ENCODE assay signal across 17 cellular contexts in genomic region chr1:58013237-58013636, GRCh38.
DNase-seq lines count a peak whose midpoint lies in the region; ATAC-seq, FAIRE-seq and TF ChIP-seq lines count a peak whose summit lies in the region.
"Had no signal": no experiment of that assay in that cellular context is flagged by ENCODE, and none has a peak within 500 bp of the region (broad histone marks: within the 10 kb centered on the region; RNA-seq: fewer than 3 reads in every experiment).

No MANE protein-coding gene starts in this region.

- TF ChIP-seq POLR2A in GM12878 (IDR thresholded peaks at IDR 0.05; ENCODE audit: low read depth, low read length), result no peak

- no peak overlapping the region for H3K4me3 Mint-ChIP-seq in nephron progenitor cell
- H3K4me3 Mint-ChIP-seq: CD4-positive, alpha-beta T cell; natural killer cell had no signal

- POLR2A ChIA-PET in GM12878 (lab: Charles Lee), result no interaction called here

- DNase-seq in DMS 273 (lab: John Stamatoyannopoulos, UW; ENCODE audit: unreplicated experiment) (peak; percentile 3), DMS 273 treated with DMSO at 0.1 percent for 48 hours (lab: John Stamatoyannopoulos, UW) (no peak), LNCaP clone FGC (ENCODE audit: low read depth) (peak; percentile 2), GM12878 (ENCODE audit: low read depth, low spot score) (no peak), nephron progenitor cell (peak; percentile 8), dedifferentiated amniotic fluid mesenchymal stem cell (ENCODE audit: extremely low spot score) (no peak), left cardiac atrium (no peak)
- no peak for DNase-seq in activated CD4-positive, CD25-positive, alpha-beta regulatory T cell (lab: John Stamatoyannopoulos, UW)
- DNase-seq: 8988T; body of pancreas; CD4-positive, alpha-beta T cell; lower lobe of right lung; natural killer cell; NCI-H2029; substantia nigra had no signal

- H3K9me3 ChIP-seq in GM12878 (replicated peaks; ENCODE audit: control insufficient read depth, insufficient read depth, low read length), result no peaks in the 10 kb centered on the region
- H3K9me3 ChIP-seq: body of pancreas, lower lobe of right lung had no signal

- H3K27ac ChIP-seq in GM12878 (ENCODE audit: control insufficient read depth, insufficient read depth), result no peak overlapping the region
- H3K27ac ChIP-seq: body of pancreas, lower lobe of right lung had no signal

- intact Hi-C loops in GM12878 (cut with micrococcal nuclease; ENCODE audit: unreplicated experiment), result no loop called here
- intact Hi-C loops in left cardiac atrium (cut with DNase I), result no loop called here

- no peak overlapping the region for H3K27ac Mint-ChIP-seq in nephron progenitor cell
- H3K27ac Mint-ChIP-seq: CD4-positive, alpha-beta T cell; natural killer cell had no signal

- no peaks in the 10 kb centered on the region for H3K79me2 ChIP-seq in GM12878 (ENCODE audit: control insufficient read depth, insufficient read depth, low read length)

- no TSS peak for BruUV-seq in GM12878 (replicated peaks; lab: Mats Ljungman, UMichigan)

- no peaks in the 10 kb centered on the region for H3K27me3 ChIP-seq in GM12878 (replicated peaks in 1 of 2; ENCODE audit: control insufficient read depth in 2 of 2, insufficient read depth in 2 of 2, low read length in 1 of 2)
- H3K27me3 ChIP-seq: body of pancreas had no signal

- CTCF ChIA-PET in GM12878 (lab: Yijun Ruan, JAX), result interaction anchor here (0.6 to 3.3 kb wide), 16 partner anchors 8 to 639 kb away, joined by 3 to 21 read pairs (median 4); partner anchors contain the start of gene OMA1

- no peak overlapping the region for H3K4me2 ChIP-seq in GM12878 (ENCODE audit: control insufficient read depth, insufficient read depth)

- FAIRE-seq in GM12878 (lab: Jason Lieb, UNC), result no peak
- FAIRE-seq: G401.6, TTC549 had no signal

- H3K4me1 Mint-ChIP-seq in nephron progenitor cell, result no peaks in the 10 kb centered on the region
- H3K4me1 Mint-ChIP-seq: natural killer cell had no signal

- H3K9ac ChIP-seq in GM12878 (ENCODE audit: control insufficient read depth, insufficient read depth, low read length), result no peak overlapping the region

- RAD21 ChIA-PET in GM12878 (lab: Charles Lee; ENCODE audit: unreplicated experiment), result no interaction called here

- SMC1A ChIA-PET in GM12878 (lab: Charles Lee; ENCODE audit: uncharacterized antibody, unreplicated experiment), result interaction anchor here (0.6 to 1.9 kb wide), 6 partner anchors 8 to 1177 kb away, joined by 3 to 8 read pairs (median 3); partner anchors contain the start of gene OMA1

- no peak for TF ChIP-seq EP300 in GM12878 (IDR thresholded peaks at IDR 0.05; ENCODE audit: borderline replicate concordance in 1 of 2, control insufficient read depth in 1 of 2, low read depth in 2 of 2, low read length in 2 of 2)

- H3K36me3 ChIP-seq in GM12878 (ENCODE audit: control insufficient read depth in 2 of 2, insufficient read depth in 2 of 2, low read length in 1 of 2), result no peaks in the 10 kb centered on the region
- H3K36me3 ChIP-seq: lower lobe of right lung had no signal

- no peaks in the 10 kb centered on the region for H3K36me3 Mint-ChIP-seq in nephron progenitor cell (ENCODE audit: low read depth)
- H3K36me3 Mint-ChIP-seq: natural killer cell had no signal

- peaks cover 10% of the 10 kb centered on the region for H3K27me3 Mint-ChIP-seq in nephron progenitor cell (ENCODE audit: low read depth, poor library complexity)

- ATAC-seq in GM12878 (peak; percentile 36; the same call in 1 of the 3 replicates), left cardiac atrium (no peak)
- ATAC-seq: body of pancreas, lower lobe of right lung, natural killer cell had no signal

- no peak overlapping the region for H2AFZ ChIP-seq in GM12878 (ENCODE audit: control insufficient read depth, low read depth, low read length)

- H3K4me3 ChIP-seq in LNCaP clone FGC (ENCODE audit: low read depth, low read length), result no peak overlapping the region
- no peak overlapping the region for H3K4me3 ChIP-seq in GM12878
- H3K4me3 ChIP-seq: body of pancreas, lower lobe of right lung had no signal

- TF ChIP-seq CTCF in LNCaP clone FGC (IDR thresholded peaks at IDR 0.05; ENCODE audit: control insufficient read depth, extremely low read depth, insufficient read depth) (peak; percentile 50), GM12878 (IDR thresholded peaks at IDR 0.05 in 2 of 3, conservative IDR thresholded peaks at IDR 0.05 in 1 of 3; ENCODE audit: control insufficient read depth in 2 of 3, extremely low read depth in 1 of 3, insufficient read depth in 1 of 3, low read depth in 3 of 3, low read length in 3 of 3) (peak; percentile 8 to 35 (median 25); a peak in 3 of 6 replicates), nephron progenitor cell (IDR thresholded peaks at IDR 0.05) (peak; percentile 20)

- in situ Hi-C loops in GM12878 (cut with MboI), result no loop called here

- 5% methylated on average over 3 of the region's 3 CpGs for WGBS in GM12878 (ENCODE audit: insufficient coverage, insufficient replicate concordance, low lambda C conversion rate, missing lambda C conversion rate)

- H4K20me1 ChIP-seq in GM12878 (ENCODE audit: control insufficient read depth, insufficient read depth), result no peaks in the 10 kb centered on the region

- TF ChIP-seq RAD21 in GM12878 (IDR thresholded peaks at IDR 0.05; ENCODE audit: insufficient read depth, low read depth, low read length), result peak; percentile 42

- H3K9me3 Mint-ChIP-seq in nephron progenitor cell, result no peaks in the 10 kb centered on the region
- H3K9me3 Mint-ChIP-seq: natural killer cell had no signal

- H3K4me1 ChIP-seq in GM12878 (ENCODE audit: control insufficient read depth, insufficient read depth, low read length), result no peaks in the 10 kb centered on the region
- H3K4me1 ChIP-seq: body of pancreas, lower lobe of right lung had no signal

TF ChIP-seq in GM12878, 131 proteins besides CTCF, POLR2A, EP300 and RAD21:
- TF ChIP-seq YY1 (IDR thresholded peaks at IDR 0.05; ENCODE audit: low read depth, low read length), result no peak
- TF ChIP-seq SPI1 (IDR thresholded peaks at IDR 0.05; ENCODE audit: borderline replicate concordance, insufficient read depth, low read depth, low read length), result no peak
- TF ChIP-seq FOS (IDR thresholded peaks at IDR 0.05; ENCODE audit: borderline replicate concordance, extremely low read depth, insufficient read length), result no peak
- TF ChIP-seq ZBTB4 (CRISPR knock-in tag; IDR thresholded peaks at IDR 0.05), result no peak

Comparison
In these comparisons a context has a peak if more than half of its experiments do, and no peak if none do; other contexts are left out.
1. DNase-seq: peak in DMS 273 (single experiment), LNCaP clone FGC (single experiment) and nephron progenitor cell (single experiment); none in DMS 273 treated with DMSO at 0.1 percent for 48 hours (single experiment), GM12878 (single experiment), activated CD4-positive, CD25-positive, alpha-beta regulatory T cell (0 of 4), dedifferentiated amniotic fluid mesenchymal stem cell (single experiment) and left cardiac atrium (single experiment).
2. Peak in every context shown above with its lines, with median percentiles within 50 percentile points of each other: CTCF ChIP-seq.